Comparison of ENCODE assay signal across 1 cellular context in the genomic region with DNA sequence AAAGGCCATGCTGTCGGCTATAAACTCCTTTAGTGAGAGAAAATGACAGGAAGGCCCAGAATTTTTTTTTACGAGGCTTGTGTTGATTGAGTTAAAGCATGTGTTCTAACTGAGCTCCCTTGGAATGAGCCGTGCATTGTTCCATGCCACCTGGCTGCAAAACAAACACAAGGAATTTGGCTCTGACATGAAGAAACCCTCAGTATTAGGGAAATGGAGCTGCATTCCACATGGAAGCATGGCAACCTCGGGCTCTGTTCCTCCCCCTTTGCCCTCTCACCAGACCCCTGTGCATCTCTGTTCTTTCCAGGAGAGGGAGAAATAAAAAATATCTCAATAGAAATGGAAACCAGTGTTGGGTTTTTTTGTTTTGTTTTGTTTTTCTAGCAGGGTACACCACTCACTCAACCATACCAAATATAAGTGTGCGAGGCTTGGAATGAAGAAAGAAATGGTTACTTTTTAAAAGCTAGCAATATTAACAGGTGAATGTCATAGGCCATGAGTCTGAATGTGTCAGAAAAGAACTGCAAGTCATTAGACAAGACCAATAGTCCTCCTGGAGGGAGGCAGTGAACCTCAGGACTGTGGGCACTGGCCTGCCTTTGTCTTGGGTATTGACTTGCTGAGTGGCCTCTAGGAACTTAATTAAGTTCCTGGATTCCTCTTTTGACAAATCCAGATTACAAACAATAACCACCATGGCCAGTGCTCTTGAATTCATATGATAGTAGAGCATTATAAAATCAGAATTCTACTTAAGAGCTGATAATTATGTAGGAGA.
TF ChIP-seq lines count a peak whose summit lies in the region.

No MANE protein-coding gene starts in this region.

TF ChIP-seq in endothelial cell of umbilical vein, 7 proteins besides CTCF, POLR2A, EP300 and RAD21 (continued from another document):
- TF ChIP-seq GATA2 (IDR thresholded peaks at IDR 0.05; ENCODE audit: insufficient read depth, insufficient read length, low read depth, low read length) (no peak), FOS (IDR thresholded peaks at IDR 0.05; ENCODE audit: borderline replicate concordance, insufficient read depth, low read length) (no peak)
